15 cellular contexts compared by ENCODE assay signal in genomic region chr4:120918788-120919187, GRCh38. TPM values are rescaled to one million over a fixed set of nuclear protein-coding genes. Genes with fewer than 3 reads are reported as not detected.
A peak's percentile ranks its signal among the peaks of the same experiment; 100 is the strongest.
DNase-seq lines count a peak whose midpoint lies in the region; ATAC-seq and TF ChIP-seq lines count a peak whose summit lies in the region.
"Had no signal": no experiment of that assay in that cellular context is flagged by ENCODE, and none has a peak within 500 bp of the region (broad histone marks: within the 10 kb centered on the region; RNA-seq: fewer than 3 reads in every experiment).

No MANE protein-coding gene starts in this region.

- H4K20me1 ChIP-seq in OCI-LY7 (ENCODE audit: insufficient read depth, low read length), result no peaks in the 10 kb centered on the region
- peaks cover 14% of the 10 kb centered on the region for H4K20me1 ChIP-seq in neural progenitor cell (ENCODE audit: low read depth)

- H3K9me2 ChIP-seq in OCI-LY7 (ENCODE audit: insufficient read depth, low read length), result no peaks in the 10 kb centered on the region

- ATAC-seq in HG03135 (IDR thresholded peaks at IDR 0.05; ENCODE audit: unreplicated experiment), result no peak
- ATAC-seq: lower lobe of right lung had no signal

- no peak overlapping the region for H3K4me3 ChIP-seq in OCI-LY7 (ENCODE audit: low read depth, low read length, poor library complexity, severe bottlenecking)
- no peak overlapping the region for H3K4me3 ChIP-seq in fibroblast of the aortic adventitia (ENCODE audit: low read depth, low read length)
- no peak overlapping the region for H3K4me3 ChIP-seq in neural progenitor cell
- H3K4me3 ChIP-seq in vagina, result no peak overlapping the region
- H3K4me3 ChIP-seq: breast epithelium, lower lobe of right lung had no signal

- H3K27me3 ChIP-seq in neural progenitor cell (no peaks in the 10 kb centered on the region), vagina (no peaks in the 10 kb centered on the region)
- H3K27me3 ChIP-seq: BE2C, breast epithelium had no signal

- no peaks in the 10 kb centered on the region for H3K9me3 ChIP-seq in OCI-LY7 (ENCODE audit: low read length)
- no peaks in the 10 kb centered on the region for H3K9me3 ChIP-seq in neural progenitor cell (ENCODE audit: low read depth)
- no peaks in the 10 kb centered on the region for H3K9me3 ChIP-seq in vagina
- H3K9me3 ChIP-seq: BE2C, breast epithelium, lower lobe of right lung had no signal

- BruUV-seq in OCI-LY7 (replicated peaks; lab: Mats Ljungman, UMichigan), result no TSS peak

- H3F3A ChIP-seq in neural progenitor cell (ENCODE audit: low read depth), result peaks cover 25% of the 10 kb centered on the region

- no peak overlapping the region for H3K9ac ChIP-seq in neural progenitor cell
- H3K9ac ChIP-seq: KMS-11 had no signal

- H3K4me2 ChIP-seq in OCI-LY7 (ENCODE audit: low read length) (no peak overlapping the region), neural progenitor cell (no peak overlapping the region)
- H3K4me2 ChIP-seq: KMS-11 had no signal

- H3K36me3 Mint-ChIP-seq in neural progenitor cell, result no peaks in the 10 kb centered on the region

- H3K79me2 ChIP-seq in OCI-LY7 (ENCODE audit: insufficient read depth, low read depth, low read length), result no peaks in the 10 kb centered on the region
- H3K79me2 ChIP-seq in neural progenitor cell (ENCODE audit: low read depth), result peaks cover 69% of the 10 kb centered on the region

- POLR2A ChIA-PET in OCI-LY7 (lab: Charles Lee), result interaction anchor here (0.5 to 1.1 kb wide), 4 partner anchors 12 to 60 kb away, joined by 3 to 6 read pairs (median 4); no protein-coding TSS in a partner anchor

- H3K9me3 Mint-ChIP-seq in neural progenitor cell, result no peaks in the 10 kb centered on the region

- no peak overlapping the region for H3K27ac Mint-ChIP-seq in neural progenitor cell

- TF ChIP-seq POLR2A in vagina (IDR thresholded peaks at IDR 0.05), result no peak

- intact Hi-C loops in OCI-LY7 (cut with micrococcal nuclease; ENCODE audit: unreplicated experiment) (loop anchor here (2.0 kb wide), 1 partner anchor 200 kb away; no protein-coding TSS in a partner anchor), vagina (cut with DNase I) (no loop called here)

- DNase-seq in Ammon's horn (ENCODE audit: low spot score), result peak; percentile 56
- no peak for DNase-seq in OCI-LY7 (ENCODE audit: low spot score)
- DNase-seq in fibroblast of the aortic adventitia (ENCODE audit: low read depth), result peak; percentile 68
- no peak for DNase-seq in neural progenitor cell (ENCODE audit: low spot score)
- DNase-seq in vagina (ENCODE audit: extremely low spot score in 2 of 2), result no peak
- DNase-seq in LoVo (ENCODE audit: low spot score), result no peak
- no peak for DNase-seq in GM20000 (ENCODE audit: low spot score)
- DNase-seq: activated T-cell treated with anti-CD3 and anti-CD28 coated beads, Interleukin-2, amount 50 U/mL, for 1 hour; BE2C; GOT3; lower lobe of right lung; stimulated activated CD4-positive, alpha-beta T cell treated with anti-CD3 and anti-CD28 coated beads, Interleukin-1b, Interleukin-23, amount 100 ng/mL, for 48 hours had no signal

- no peaks in the 10 kb centered on the region for H3K36me3 ChIP-seq in OCI-LY7 (ENCODE audit: insufficient read depth, low read length)
- no peaks in the 10 kb centered on the region for H3K36me3 ChIP-seq in neural progenitor cell
- no peaks in the 10 kb centered on the region for H3K36me3 ChIP-seq in vagina
- H3K36me3 ChIP-seq: BE2C, breast epithelium, lower lobe of right lung had no signal

- H2AFZ ChIP-seq in OCI-LY7 (ENCODE audit: low read length) (peak overlapping the region; percentile 37; the same call in 1 of the 2 replicates), neural progenitor cell (replicated peaks) (no peak overlapping the region)

- H3K4me1 Mint-ChIP-seq in neural progenitor cell, result peaks cover 36% of the 10 kb centered on the region

- H3K27ac ChIP-seq in OCI-LY7 (ENCODE audit: low read depth, low read length, poor library complexity, severe bottlenecking), result no peak overlapping the region
- peak overlapping the region; percentile 29 for H3K27ac ChIP-seq in neural progenitor cell
- no peak overlapping the region for H3K27ac ChIP-seq in vagina
- H3K27ac ChIP-seq: breast epithelium, KMS-11, lower lobe of right lung had no signal

- CTCF ChIA-PET in OCI-LY7 (lab: Charles Lee; ENCODE audit: unreplicated experiment), result no interaction called here

- H3K27me3 Mint-ChIP-seq in neural progenitor cell (ENCODE audit: insufficient read depth, low read depth), result peaks cover 6% of the 10 kb centered on the region

- no peak overlapping the region for H3K4me3 Mint-ChIP-seq in neural progenitor cell

- TF ChIP-seq CTCF in OCI-LY7 (conservative IDR thresholded peaks at IDR 0.05; ENCODE audit: low read length) (no peak), fibroblast of the aortic adventitia (IDR thresholded peaks at IDR 0.05; ENCODE audit: insufficient read depth, low read length) (no peak), neural progenitor cell (IDR thresholded peaks at IDR 0.05) (no peak), vagina (IDR thresholded peaks at IDR 0.05) (no peak), GM20000 (IDR thresholded peaks at IDR 0.05; ENCODE audit: extremely low read depth, missing control alignments) (no peak)

- H3K4me1 ChIP-seq in OCI-LY7 (ENCODE audit: insufficient read depth, low read length, poor library complexity, severe bottlenecking) (peaks cover 5% of the 10 kb centered on the region), neural progenitor cell (peaks cover 50% of the 10 kb centered on the region), vagina (peaks cover 27% of the 10 kb centered on the region)
- H3K4me1 ChIP-seq: breast epithelium had no signal

RNA-seq across cellular contexts. Expression of gene PRDM5, which starts 3.7 kb away (rescaled TPM):
- total RNA-seq in OCI-LY7 (2014; rRNA removed; shearing (Covaris generic)), result 0.22 TPM in 1 of 2 replicates, not detected in the other
- total RNA-seq in OCI-LY7 (2022) (0.44 and 0.76 TPM in 2 replicates), fibroblast of the aortic adventitia (ENCODE audit: low replicate concordance) (18.4 and 25.8 TPM in 2 replicates), neural progenitor cell (ENCODE audit: low replicate concordance) (36.2 and 51.7 TPM in 2 replicates), vagina (15.2 TPM)

Comparison
In these comparisons a context has a peak if more than half of its experiments do, and no peak if none do; other contexts are left out.
1. DNase-seq: peak in Ammon's horn (single experiment) and fibroblast of the aortic adventitia (single experiment); none in OCI-LY7 (single experiment), neural progenitor cell (single experiment), vagina (0 of 2), LoVo (single experiment) and GM20000 (single experiment).